Comparison of ENCODE assay signal across 1 cellular context in genomic region chr9:23638837-23639426, GRCh38.
TF ChIP-seq lines count a peak whose summit lies in the region.

No MANE protein-coding gene starts in this region.

TF ChIP-seq in HEK293, 187 proteins besides CTCF, POLR2A, EP300 and RAD21 (continued from another document):
- peak; percentile 58 for TF ChIP-seq ZBTB11 (tag by site-specific recombination; conservative IDR thresholded peaks at IDR 0.05; ENCODE audit: low read depth)
TF ChIP-seq in HEK293: peak in this region for 12.
